8 cellular contexts compared by ENCODE assay signal in the genomic region with DNA sequence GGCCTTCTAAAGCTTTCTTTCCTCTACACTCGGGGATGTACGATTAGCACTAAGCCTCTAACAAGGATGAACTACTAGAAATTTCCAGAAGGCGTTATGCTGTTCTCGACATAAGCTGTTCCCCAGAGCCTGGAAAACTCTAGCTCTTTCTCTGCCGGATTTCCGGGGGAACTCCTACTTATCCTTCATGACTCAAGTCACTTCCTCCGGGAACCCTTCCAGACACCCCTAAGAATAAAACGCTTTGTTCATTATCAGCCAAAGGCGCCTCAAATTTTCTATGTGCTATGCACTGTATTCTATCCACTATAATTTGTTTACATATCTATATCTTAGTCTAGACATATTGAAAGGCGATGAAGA. TPM values are rescaled to one million over a fixed set of nuclear protein-coding genes. Genes with fewer than 3 reads are reported as not detected.
A peak's percentile ranks its signal among the peaks of the same experiment; 100 is the strongest.
DNase-seq lines count a peak whose midpoint lies in the region; ATAC-seq, FAIRE-seq and TF ChIP-seq lines count a peak whose summit lies in the region.

No MANE protein-coding gene starts in this region.

- peaks cover 5% of the 10 kb centered on the region for H3K9me1 ChIP-seq in keratinocyte (ENCODE audit: control insufficient read depth, extremely low read depth, insufficient read depth, low read length)

- H3K36me3 ChIP-seq in Peyer's patch, result no peaks in the 10 kb centered on the region
- H3K36me3 ChIP-seq in keratinocyte (ENCODE audit: control insufficient read depth in 2 of 2, extremely low read depth in 1 of 2, insufficient read depth in 2 of 2, low read length in 2 of 2), result no peaks in the 10 kb centered on the region
- no peaks in the 10 kb centered on the region for H3K36me3 ChIP-seq in smooth muscle cell (ENCODE audit: low read depth)

- H3K79me2 ChIP-seq in keratinocyte (ENCODE audit: control insufficient read depth, insufficient read depth, low read length) (peaks cover 45% of the 10 kb centered on the region), smooth muscle cell (ENCODE audit: low read depth) (peaks cover 37% of the 10 kb centered on the region)

- peaks cover 29% of the 10 kb centered on the region for H3F3A ChIP-seq in smooth muscle cell (ENCODE audit: low read depth)

- H3K4me1 ChIP-seq in Peyer's patch, result peaks cover 0 to 59% (median 6%) of the 10 kb centered on the region in 4 donors
- H3K4me1 ChIP-seq in keratinocyte (ENCODE audit: control insufficient read depth, extremely low read depth, insufficient read depth, low read length), result peaks cover 43% of the 10 kb centered on the region
- peaks cover 17% of the 10 kb centered on the region for H3K4me1 ChIP-seq in smooth muscle cell (ENCODE audit: low read depth)

- H3K27me3 ChIP-seq in Peyer's patch (no peaks in the 10 kb centered on the region), keratinocyte (ENCODE audit: control insufficient read depth, extremely low read depth, insufficient read depth, low read length) (no peaks in the 10 kb centered on the region), smooth muscle cell (ENCODE audit: low read depth) (no peaks in the 10 kb centered on the region)

- H3K4me2 ChIP-seq in keratinocyte (ENCODE audit: control insufficient read depth, extremely low read depth, insufficient read depth, low read depth, low read length) (peak overlapping the region; percentile 96), smooth muscle cell (peak overlapping the region; percentile 92)

- H3K9me3 ChIP-seq in Peyer's patch (no peaks in the 10 kb centered on the region), keratinocyte (ENCODE audit: control insufficient read depth, low read depth, low read length) (no peaks in the 10 kb centered on the region), smooth muscle cell (replicated peaks; ENCODE audit: low read depth) (no peaks in the 10 kb centered on the region)

- ATAC-seq in GM18517 (IDR thresholded peaks at IDR 0.05; ENCODE audit: unreplicated experiment), result no peak

- no peak for FAIRE-seq in keratinocyte (lab: Jason Lieb, UNC)

- H4K20me1 ChIP-seq in keratinocyte (ENCODE audit: control insufficient read depth, extremely low read depth, insufficient read depth, low read length), result no peaks in the 10 kb centered on the region
- H4K20me1 ChIP-seq in smooth muscle cell (ENCODE audit: low read depth), result peaks cover 5% of the 10 kb centered on the region

- H3K4me3 ChIP-seq in Peyer's patch (peak overlapping the region; percentile 62 to 89 (median 68)), keratinocyte (ENCODE audit: control insufficient read depth in 2 of 3, extremely low read depth in 1 of 3, insufficient read depth in 2 of 3, low read depth in 1 of 3, low read length in 3 of 3) (peak overlapping the region; percentile 55 to 99 (median 92)), smooth muscle cell (peak overlapping the region; percentile 82)

- dilution Hi-C loops in keratinocyte (cut with MboI; ENCODE audit: extremely low pct_ligation_motif_present, low sequenced_read_pairs), result no loop called here

- H2AFZ ChIP-seq in keratinocyte (ENCODE audit: control insufficient read depth, low read length), result peak overlapping the region; percentile 84
- peak overlapping the region; percentile 77 for H2AFZ ChIP-seq in smooth muscle cell (ENCODE audit: low read depth)

- TF ChIP-seq CTCF in Peyer's patch (IDR thresholded peaks at IDR 0.05), result peak in 1 of 6 experiments; percentile 9
- TF ChIP-seq CTCF in keratinocyte (optimal IDR thresholded peaks at IDR 0.05 in 1 of 3, IDR thresholded peaks at IDR 0.05 in 1 of 3, conservative IDR thresholded peaks at IDR 0.05 in 1 of 3; ENCODE audit: extremely low read depth in 1 of 3, insufficient read depth in 2 of 3, low read length in 3 of 3), result no peak
- TF ChIP-seq CTCF in smooth muscle cell (IDR thresholded peaks at IDR 0.05; ENCODE audit: borderline replicate concordance, insufficient read depth, poor library complexity, severe bottlenecking), result no peak

- TF ChIP-seq POLR2A in Peyer's patch (IDR thresholded peaks at IDR 0.05), result no peak

- peak overlapping the region; percentile 81 to 94 (median 84) for H3K27ac ChIP-seq in Peyer's patch
- peak overlapping the region; percentile 98 for H3K27ac ChIP-seq in caudate nucleus (ENCODE audit: low read depth, low read length)
- H3K27ac ChIP-seq in keratinocyte (ENCODE audit: control insufficient read depth, insufficient read depth, low read length), result peak overlapping the region; percentile 89
- H3K27ac ChIP-seq in smooth muscle cell (ENCODE audit: low read depth), result peak overlapping the region; percentile 98

- peak overlapping the region; percentile 96 for H3K9ac ChIP-seq in keratinocyte (ENCODE audit: control insufficient read depth, extremely low read depth, insufficient read depth, low read length)
- H3K9ac ChIP-seq in smooth muscle cell (ENCODE audit: low read depth), result peak overlapping the region; percentile 89

- DNase-seq in NCI-H748 (lab: John Stamatoyannopoulos, UW; ENCODE audit: unreplicated experiment) (peak; percentile 17), NCI-H748 treated with DMSO at 0.1 percent for 48 hours (lab: John Stamatoyannopoulos, UW) (no peak), Peyer's patch (peak in 2 of 3 donors; percentile 34 to 72), caudate nucleus (lab: John Stamatoyannopoulos, UW) (peak in 46 of 61 donors; percentile 17 to 82 (median 45)), keratinocyte (ENCODE audit: low read depth, low spot score) (peak; percentile 28), smooth muscle cell (lab: John Stamatoyannopoulos, UW; ENCODE audit: unreplicated experiment) (peak; percentile 21)
- no peak for DNase-seq in central memory CD4-positive, alpha-beta T cell

- 13% methylated on average over 10 of the region's 10 CpGs for WGBS in smooth muscle cell (ENCODE audit: low lambda C conversion rate)

RNA-seq across cellular contexts. Expression of a gene that starts 0.5 kb away (rescaled TPM):
- total RNA-seq in Peyer's patch (10 to 100 TPM; 64.4 to 80.9 (median 66.8) TPM), smooth muscle cell (78.7 and 91.9 TPM in 2 replicates)
- polyA plus RNA-seq in keratinocyte (37.0 to 68.4 TPM (median 55.1 TPM) in 3 replicates), smooth muscle cell (71.8 and 73.8 TPM in 2 replicates)
- 134 TPM for polyA plus RNA-seq in keratinocyte (2011; ENCODE audit: low read depth)
- 37.2 and 67.8 TPM in 2 replicates for polyA plus RNA-seq in keratinocyte (2011; cell fraction: cytosol; rRNA removed)
- polyA plus RNA-seq in keratinocyte (2011; cell fraction: nucleus; rRNA removed), result 46.3 and 63.0 TPM in 2 replicates
- polyA plus RNA-seq in keratinocyte (2012; ENCODE audit: low replicate concordance), result 37.0 and 76.4 TPM in 2 replicates
- 12.1 to 43.1 TPM (median 24.5 TPM) in 3 replicates for polyA minus RNA-seq in keratinocyte
- polyA minus RNA-seq in keratinocyte (2011; cell fraction: cytosol; rRNA and poly(A)+ RNA removed), result 57.9 TPM
- polyA minus RNA-seq in keratinocyte (2011; cell fraction: nucleus; rRNA and poly(A)+ RNA removed), result 15.1 and 32.9 TPM in 2 replicates

RNA-seq across cellular contexts. Expression of a gene that starts 4.0 kb away (rescaled TPM):
- total RNA-seq in Peyer's patch (10 to 100 TPM; 31.7 to 74.3 (median 42.1) TPM), smooth muscle cell (27.2 and 57.9 TPM in 2 replicates)
- polyA plus RNA-seq in keratinocyte (13.0 to 24.6 TPM (median 17.8 TPM) in 3 replicates), smooth muscle cell (24.5 and 35.7 TPM in 2 replicates)
- polyA plus RNA-seq in keratinocyte (2011; ENCODE audit: low read depth), result 37.0 TPM
- 11.3 and 17.2 TPM in 2 replicates for polyA plus RNA-seq in keratinocyte (2011; cell fraction: cytosol; rRNA removed)
- polyA plus RNA-seq in keratinocyte (2011; cell fraction: nucleus; rRNA removed), result 19.3 and 27.1 TPM in 2 replicates
- polyA plus RNA-seq in keratinocyte (2012; ENCODE audit: low replicate concordance), result 9.7 and 20.3 TPM in 2 replicates
- polyA minus RNA-seq in keratinocyte, result 35.1 to 95.5 TPM (median 38.4 TPM) in 3 replicates
- polyA minus RNA-seq in keratinocyte (2011; cell fraction: cytosol; rRNA and poly(A)+ RNA removed), result 23.2 TPM
- polyA minus RNA-seq in keratinocyte (2011; cell fraction: nucleus; rRNA and poly(A)+ RNA removed), result 37.1 and 67.1 TPM in 2 replicates

RNA-seq across cellular contexts. Expression of a gene that starts 53.6 kb away (rescaled TPM):
- total RNA-seq in Peyer's patch (10 to 100 TPM; 22.4 to 38.1 (median 33.1) TPM), smooth muscle cell (16.0 and 25.1 TPM in 2 replicates)
- polyA plus RNA-seq in keratinocyte (11.1 to 22.1 TPM (median 12.8 TPM) in 3 replicates), smooth muscle cell (11.0 and 13.4 TPM in 2 replicates)
- polyA plus RNA-seq in keratinocyte (2011; ENCODE audit: low read depth), result 21.1 TPM
- 18.5 and 24.1 TPM in 2 replicates for polyA plus RNA-seq in keratinocyte (2011; cell fraction: cytosol; rRNA removed)
- 20.3 and 21.7 TPM in 2 replicates for polyA plus RNA-seq in keratinocyte (2011; cell fraction: nucleus; rRNA removed)
- 13.6 and 16.8 TPM in 2 replicates for polyA plus RNA-seq in keratinocyte (2012; ENCODE audit: low replicate concordance)
- 11.9 to 19.1 TPM (median 16.0 TPM) in 3 replicates for polyA minus RNA-seq in keratinocyte
- 5.4 TPM for polyA minus RNA-seq in keratinocyte (2011; cell fraction: cytosol; rRNA and poly(A)+ RNA removed)
- polyA minus RNA-seq in keratinocyte (2011; cell fraction: nucleus; rRNA and poly(A)+ RNA removed), result 2.5 and 9.2 TPM in 2 replicates

RNA-seq across cellular contexts. Expression of a gene that starts 53.7 kb away (rescaled TPM):
- total RNA-seq in Peyer's patch (10 to 100 TPM; 12.9 to 21.9 (median 15.1) TPM), smooth muscle cell (46.5 and 88.4 TPM in 2 replicates)
- polyA plus RNA-seq in keratinocyte (17.6 to 36.3 TPM (median 22.8 TPM) in 3 replicates), smooth muscle cell (18.4 and 18.6 TPM in 2 replicates)
- 29.7 TPM for polyA plus RNA-seq in keratinocyte (2011; ENCODE audit: low read depth)
- polyA plus RNA-seq in keratinocyte (2011; cell fraction: cytosol; rRNA removed), result 18.3 and 38.4 TPM in 2 replicates
- polyA plus RNA-seq in keratinocyte (2011; cell fraction: nucleus; rRNA removed), result 11.4 and 11.9 TPM in 2 replicates
- polyA plus RNA-seq in keratinocyte (2012; ENCODE audit: low replicate concordance), result 16.0 and 16.2 TPM in 2 replicates
- polyA minus RNA-seq in keratinocyte, result 2.2 to 21.2 TPM (median 7.8 TPM) in 3 replicates
- polyA minus RNA-seq in keratinocyte (2011; cell fraction: cytosol; rRNA and poly(A)+ RNA removed), result 7.9 TPM
- 2.7 and 9.5 TPM in 2 replicates for polyA minus RNA-seq in keratinocyte (2011; cell fraction: nucleus; rRNA and poly(A)+ RNA removed)

Comparison
In these comparisons a context has a peak if more than half of its experiments do, and no peak if none do; other contexts are left out.
1. DNase-seq: peak in NCI-H748 (single experiment), Peyer's patch (2 of 3), caudate nucleus (46 of 61), keratinocyte (single experiment) and smooth muscle cell (single experiment); none in NCI-H748 treated with DMSO at 0.1 percent for 48 hours (single experiment) and central memory CD4-positive, alpha-beta T cell (single experiment).
2. Peak in every context shown above with its lines, with median percentiles within 50 percentile points of each other: H3K27ac ChIP-seq and H3K4me3 ChIP-seq.